16 cellular contexts compared by ENCODE assay signal in the genomic region with DNA sequence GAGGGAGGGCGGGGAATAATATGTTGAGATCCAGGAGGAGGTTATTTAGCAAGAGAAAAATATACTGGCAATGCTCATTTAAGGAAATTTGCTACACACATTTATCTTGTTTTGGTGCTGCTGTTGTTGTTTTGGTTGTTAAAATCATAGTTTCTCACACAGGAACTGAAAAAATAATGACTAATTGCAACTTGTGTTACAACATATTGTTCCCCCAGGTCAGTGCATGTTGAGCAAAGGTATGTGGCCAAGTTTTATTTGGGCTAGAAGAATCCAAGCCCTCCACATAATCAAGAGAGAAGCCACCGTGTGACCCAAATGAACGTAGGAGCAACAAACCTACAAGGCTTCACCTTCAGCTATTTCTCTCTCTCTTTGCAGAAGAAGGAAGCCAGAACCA.
A peak's percentile ranks its signal among the peaks of the same experiment; 100 is the strongest.
DNase-seq lines count a peak whose midpoint lies in the region; ATAC-seq and TF ChIP-seq lines count a peak whose summit lies in the region.
"Had no signal": no experiment of that assay in that cellular context is flagged by ENCODE, and none has a peak within 500 bp of the region (broad histone marks: within the 10 kb centered on the region; RNA-seq: fewer than 3 reads in every experiment).

No MANE protein-coding gene starts in this region.

- peak overlapping the region; percentile 67 to 69; a peak in 3 of 4 replicates for H4K8ac ChIP-seq in IMR-90 (ENCODE audit: low read depth in 2 of 2, low read length in 2 of 2)

- H3K79me1 ChIP-seq in IMR-90 (ENCODE audit: low read depth in 1 of 2, low read length in 2 of 2) = no peaks in the 10 kb centered on the region

- H3K4me2 ChIP-seq in IMR-90 (ENCODE audit: low read depth, low read length) = no peak overlapping the region

- no peak overlapping the region for H3K4me3 Mint-ChIP-seq in chondrocyte (ENCODE audit: unreplicated experiment)
- peak overlapping the region; percentile 72 for H3K4me3 Mint-ChIP-seq in natural killer cell
- H3K4me3 Mint-ChIP-seq in activated naive CD4-positive, alpha-beta T cell treated with anti-CD3 and anti-CD28 coated beads for 36 hours = no peak overlapping the region
- H3K4me3 Mint-ChIP-seq: T-helper 17 cell had no signal

- H3K14ac ChIP-seq in IMR-90 (replicated peaks; ENCODE audit: low read depth, low read length) = 0 out of 2 replicates have a peak overlapping the region, but pooled peaks have one; percentile 7

- peaks cover 15% of the 10 kb centered on the region for H3K9me1 ChIP-seq in IMR-90 (ENCODE audit: insufficient read depth, low read length)

- peak overlapping the region; percentile 85 for H2BK5ac ChIP-seq in IMR-90 (ENCODE audit: low read depth, low read length, poor library complexity, severe bottlenecking)

- H3K27ac ChIP-seq in IMR-90 (ENCODE audit: insufficient read depth, low read length) = peak overlapping the region; percentile 73

- no peak overlapping the region for H3K23ac ChIP-seq in IMR-90 (ENCODE audit: low read depth, low read length)

- no peak for TF ChIP-seq RAD21 in IMR-90 (IDR thresholded peaks at IDR 0.05; ENCODE audit: low read length)

- no peak overlapping the region for H3K9ac ChIP-seq in IMR-90 (ENCODE audit: low read depth, low read length)

- peak overlapping the region; percentile 73 for H3K4ac ChIP-seq in IMR-90 (ENCODE audit: low read depth, low read length)

- ATAC-seq in IMR-90 (ENCODE audit: low read depth) (no peak), natural killer cell (peak in 1 of 3 donors; percentile 8), GM18861 (IDR thresholded peaks at IDR 0.05; ENCODE audit: unreplicated experiment) (no peak), GM18511 (IDR thresholded peaks at IDR 0.05; ENCODE audit: unreplicated experiment) (no peak)
- ATAC-seq: T-helper 17 cell had no signal

- no peaks in the 10 kb centered on the region for H3K36me3 ChIP-seq in IMR-90 (ENCODE audit: control insufficient read depth, insufficient read depth, low read length)

- H3K9me3 Mint-ChIP-seq in chondrocyte (ENCODE audit: low read depth) (peaks cover 4% of the 10 kb centered on the region), natural killer cell (no peaks in the 10 kb centered on the region)
- no peaks in the 10 kb centered on the region for H3K9me3 Mint-ChIP-seq in activated naive CD4-positive, alpha-beta T cell treated with anti-CD3 and anti-CD28 coated beads for 36 hours

- CTCF ChIA-PET in IMR-90 (lab: Yijun Ruan, JAX) = no interaction called here
- CTCF ChIA-PET in activated naive CD4-positive, alpha-beta T cell treated with anti-CD3 and anti-CD28 coated beads for 36 hours (lab: Charles Lee) = no interaction called here

- no peaks in the 10 kb centered on the region for H3K36me3 Mint-ChIP-seq in chondrocyte (ENCODE audit: low read depth)
- no peaks in the 10 kb centered on the region for H3K36me3 Mint-ChIP-seq in natural killer cell
- H3K36me3 Mint-ChIP-seq in activated naive CD4-positive, alpha-beta T cell treated with anti-CD3 and anti-CD28 coated beads for 36 hours (ENCODE audit: low read depth) = no peaks in the 10 kb centered on the region

- no peaks in the 10 kb centered on the region for H3K27me3 ChIP-seq in IMR-90 (ENCODE audit: control insufficient read depth, insufficient read depth, low read length)

- in situ Hi-C loops in IMR-90 (cut with MboI; ENCODE audit: low sequenced_read_pairs) = no loop called here

- no peaks in the 10 kb centered on the region for H3K27me3 Mint-ChIP-seq in chondrocyte (ENCODE audit: low read depth)
- H3K27me3 Mint-ChIP-seq in natural killer cell (ENCODE audit: low read depth in 2 of 2) = peaks cover 8 to 34% of the 10 kb centered on the region in 2 donors
- peaks cover 16% of the 10 kb centered on the region for H3K27me3 Mint-ChIP-seq in activated naive CD4-positive, alpha-beta T cell treated with anti-CD3 and anti-CD28 coated beads for 36 hours (ENCODE audit: low read depth)

- H3K4me1 Mint-ChIP-seq in chondrocyte (ENCODE audit: low read depth) (peaks cover 94% of the 10 kb centered on the region), natural killer cell (peaks cover 56 to 62% of the 10 kb centered on the region in 2 donors)
- peaks cover 15% of the 10 kb centered on the region for H3K4me1 Mint-ChIP-seq in activated naive CD4-positive, alpha-beta T cell treated with anti-CD3 and anti-CD28 coated beads for 36 hours (ENCODE audit: low read depth)
- H3K4me1 Mint-ChIP-seq: T-helper 17 cell had no signal

- no CpG with 5 or more reads among the region's 3 CpGs for WGBS in IMR-90 (ENCODE audit: extremely low coverage in 2 of 2, insufficient read length in 1 of 2), 2 experiments

- H2AK5ac ChIP-seq in IMR-90 (ENCODE audit: low read depth, low read length) = peak overlapping the region; percentile 41

- no TSS peak for BruUV-seq in IMR-90 (replicated peaks; lab: Mats Ljungman, UMichigan)

- no peak for TF ChIP-seq POLR2A in IMR-90 (IDR thresholded peaks at IDR 0.05; ENCODE audit: low read depth, low read length)

- peak overlapping the region; percentile 84 for H2BK20ac ChIP-seq in IMR-90 (ENCODE audit: low read depth, low read length)

- H3K9me3 ChIP-seq in IMR-90 (ENCODE audit: control insufficient read depth, insufficient read depth, low read length) = peaks cover 2% of the 10 kb centered on the region

- no peak overlapping the region for H3K56ac ChIP-seq in IMR-90 (ENCODE audit: extremely low read depth, insufficient read depth, low read length)

- DNase-seq in AG10803 (ENCODE audit: low read depth) = peak; percentile 69
- no peak for DNase-seq in IMR-90
- DNase-seq in chondrocyte (ENCODE audit: low spot score) = no peak
- no peak for DNase-seq in natural killer cell
- DNase-seq in activated naive CD4-positive, alpha-beta T cell treated with anti-CD3 and anti-CD28 coated beads for 36 hours = no peak
- no peak for DNase-seq in activated T-cell treated with anti-CD3 and anti-CD28 coated beads, Interleukin-2, amount 50 U/mL, for 48 hours
- DNase-seq: activated naive CD4-positive, alpha-beta T cell treated with Interleukin-2 at 50 U/mL for 16 hours; COR-L47; hippocampal formation; NCI-H2227 treated with DMSO at 0.1 percent for 48 hours; NK-92 treated with Interleukin-12 subunit alpha and Interleukin-12 subunit beta, amount 100 ng/mL, for 24 hours; stimulated activated CD4-positive, alpha-beta T cell treated with anti-CD3 and anti-CD28 coated beads, Interleukin-4, amount 100 ng/mL, for 24 hours; substantia nigra; T-helper 17 cell had no signal

- intact Hi-C loops in IMR-90 (cut with micrococcal nuclease) = no loop called here
- intact Hi-C loops in natural killer cell (cut with micrococcal nuclease) = no loop called here
- intact Hi-C loops in activated naive CD4-positive, alpha-beta T cell treated with anti-CD3 and anti-CD28 coated beads for 36 hours (cut with micrococcal nuclease) = loop anchor here (2.0 kb wide), 1 partner anchor 331 kb away; a partner anchor contains a TSS

- no peak overlapping the region for H3K4me3 ChIP-seq in AG10803 (ENCODE audit: low read length)
- no peak overlapping the region for H3K4me3 ChIP-seq in IMR-90 (ENCODE audit: insufficient read depth, low read depth, low read length)

- H2BK15ac ChIP-seq in IMR-90 (ENCODE audit: low read depth, low read length) = peak overlapping the region; percentile 69; the same call in 1 of the 3 replicates

- dilution Hi-C loops in IMR-90 (cut with HindIII; ENCODE audit: low sequenced_read_pairs, unreplicated experiment) = no loop called here

- peak overlapping the region; percentile 78; the same call in 1 of the 2 replicates for H4K91ac ChIP-seq in IMR-90 (ENCODE audit: insufficient read depth, low read depth, low read length)

- no peak overlapping the region for H2AK9ac ChIP-seq in IMR-90 (replicated peaks; ENCODE audit: low read depth, low read length, poor library complexity)

- TF ChIP-seq CTCF in AG10803 (conservative IDR thresholded peaks at IDR 0.05; ENCODE audit: low read length) (no peak), IMR-90 (conservative IDR thresholded peaks at IDR 0.05; ENCODE audit: low read depth, low read length) (no peak), chondrocyte (IDR thresholded peaks at IDR 0.05) (no peak), natural killer cell (IDR thresholded peaks at IDR 0.05) (no peak)

- H2AFZ ChIP-seq in IMR-90 (replicated peaks; ENCODE audit: low read length, poor library complexity) = peak overlapping the region; percentile 26

- POLR2A ChIA-PET in IMR-90 (lab: Charles Lee; ENCODE audit: unreplicated experiment) = no interaction called here

- peak overlapping the region; percentile 71; the same call in 1 of the 2 replicates for H3K18ac ChIP-seq in IMR-90 (ENCODE audit: low read depth, low read length)

- peak overlapping the region; percentile 80 for H2BK120ac ChIP-seq in IMR-90 (ENCODE audit: low read depth, low read length)

- H3K4me1 ChIP-seq in IMR-90 (ENCODE audit: control insufficient read depth, insufficient read depth, low read length) = peaks cover 30% of the 10 kb centered on the region

- no peaks in the 10 kb centered on the region for H4K20me1 ChIP-seq in IMR-90 (ENCODE audit: insufficient read depth, low read length)

- peak overlapping the region; percentile 92 for H3K27ac Mint-ChIP-seq in chondrocyte (ENCODE audit: unreplicated experiment)
- H3K27ac Mint-ChIP-seq in natural killer cell = peak overlapping the region; percentile 83 to 88
- no peak overlapping the region for H3K27ac Mint-ChIP-seq in activated naive CD4-positive, alpha-beta T cell treated with anti-CD3 and anti-CD28 coated beads for 36 hours
- H3K27ac Mint-ChIP-seq: T-helper 17 cell had no signal

- peak overlapping the region; percentile 62; the same call in 1 of the 2 replicates for H4K5ac ChIP-seq in IMR-90 (ENCODE audit: low read depth, low read length)

TF ChIP-seq in IMR-90, 13 proteins besides CTCF, POLR2A, EP300 and RAD21 (continues in another document):
- TF ChIP-seq MAFK (IDR thresholded peaks at IDR 0.05; ENCODE audit: low read depth, low read length) = no peak
- no peak for TF ChIP-seq FOS (IDR thresholded peaks at IDR 0.05; ENCODE audit: low read depth, low read length)
- TF ChIP-seq MAZ (IDR thresholded peaks at IDR 0.05; ENCODE audit: borderline replicate concordance, low read depth, low read length) = no peak
- no peak for TF ChIP-seq CEBPB (IDR thresholded peaks at IDR 0.05; ENCODE audit: low read depth, low read length)
- TF ChIP-seq MXI1 (IDR thresholded peaks at IDR 0.05; ENCODE audit: borderline replicate concordance, low read depth, low read length) = no peak
- TF ChIP-seq, protein P1, sequence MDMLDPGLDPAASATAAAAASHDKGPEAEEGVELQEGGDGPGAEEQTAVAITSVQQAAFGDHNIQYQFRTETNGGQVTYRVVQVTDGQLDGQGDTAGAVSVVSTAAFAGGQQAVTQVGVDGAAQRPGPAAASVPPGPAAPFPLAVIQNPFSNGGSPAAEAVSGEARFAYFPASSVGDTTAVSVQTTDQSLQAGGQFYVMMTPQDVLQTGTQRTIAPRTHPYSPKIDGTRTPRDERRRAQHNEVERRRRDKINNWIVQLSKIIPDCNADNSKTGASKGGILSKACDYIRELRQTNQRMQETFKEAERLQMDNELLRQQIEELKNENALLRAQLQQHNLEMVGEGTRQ (IDR thresholded peaks at IDR 0.05; ENCODE audit: low read depth, low read length) = no peak
- TF ChIP-seq NFE2L2 (IDR thresholded peaks at IDR 0.05; ENCODE audit: low read depth, low read length) = no peak
- TF ChIP-seq RFX5 (IDR thresholded peaks at IDR 0.05; ENCODE audit: low read depth, low read length) = no peak
- TF ChIP-seq CHD1 (IDR thresholded peaks at IDR 0.05; ENCODE audit: low read depth, low read length) = no peak
- TF ChIP-seq BHLHE40 (IDR thresholded peaks at IDR 0.05; ENCODE audit: low read depth, low read length) = no peak
